Comparison of ENCODE assay signal across 1 cellular context in the genomic region with DNA sequence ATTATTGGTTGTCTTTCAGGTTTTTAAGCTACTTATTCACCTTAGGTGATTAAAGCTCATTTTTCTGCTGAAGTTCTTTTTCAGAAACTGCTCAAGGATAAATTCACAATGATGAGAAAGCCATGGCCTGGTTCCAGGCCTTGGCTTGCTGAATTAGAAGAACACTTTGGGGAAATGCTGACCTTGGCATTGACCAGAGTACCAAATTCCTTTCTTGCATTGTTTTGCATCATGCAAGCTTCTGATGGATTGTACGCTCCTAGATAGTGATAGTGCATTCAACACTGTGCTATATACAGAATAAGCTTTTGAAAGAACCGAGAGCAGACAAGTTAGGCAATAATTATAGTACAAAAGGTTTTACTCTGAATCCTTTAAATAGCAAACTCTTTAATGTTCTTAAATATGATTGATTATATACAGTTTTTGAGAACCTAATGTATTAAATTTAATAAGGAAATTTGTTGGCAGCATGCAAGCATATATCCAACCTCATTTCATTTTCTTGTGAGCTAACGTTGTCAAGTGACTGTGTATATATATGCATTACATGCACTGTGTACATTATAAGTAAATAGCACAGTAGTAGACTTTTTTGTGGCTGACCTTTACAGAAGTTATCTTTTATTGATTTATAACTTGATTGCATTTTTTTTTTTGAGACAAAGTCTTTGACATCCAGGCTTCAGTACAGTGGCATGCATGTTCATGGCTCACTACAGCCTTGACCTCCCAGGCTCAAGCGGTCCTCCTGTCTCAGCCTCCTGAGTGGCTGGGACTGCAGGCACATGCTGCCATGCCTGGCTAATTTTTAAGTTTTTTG.
A peak's percentile ranks its signal among the peaks of the same experiment; 100 is the strongest.
TF ChIP-seq lines count a peak whose summit lies in the region.

No MANE protein-coding gene starts in this region.

TF ChIP-seq in K562, 482 proteins besides CTCF, POLR2A, EP300 and RAD21 (continued from another document):
- TF ChIP-seq ZNF592 (IDR thresholded peaks at IDR 0.05) (0 out of 2 replicates have a peak, but pooled peaks have one; percentile 22), POLR2H (tag; IDR thresholded peaks at IDR 0.05; ENCODE audit: low read depth) (peak; percentile 51; the same call in 1 of the 2 replicates), ATF3 (IDR thresholded peaks at IDR 0.05) (peak; percentile 69; the same call in 1 of the 2 replicates), ATF3 (CRISPR knock-in tag; conservative IDR thresholded peaks at IDR 0.05) (no peak), MAFG (tag; conservative IDR thresholded peaks at IDR 0.05) (0 out of 2 replicates have a peak, but pooled peaks have one; percentile 23), KLF13 (tag; IDR thresholded peaks at IDR 0.05; ENCODE audit: borderline replicate concordance, low read depth) (no peak), ZNF584 (CRISPR knock-in tag; IDR thresholded peaks at IDR 0.05; ENCODE audit: low read depth) (peak; percentile 88), ZNF384 (IDR thresholded peaks at IDR 0.05; ENCODE audit: low read depth, low read length) (no peak), TRIM24 (IDR thresholded peaks at IDR 0.05) (peak; percentile 31 to 80; a peak in 2 of 4 replicates), RBM25 (IDR thresholded peaks at IDR 0.05; ENCODE audit: low read depth, low read length, severe bottlenecking) (no peak), NR2C2 (CRISPR knock-in tag; IDR thresholded peaks at IDR 0.05) (no peak), NR2C2 (tag; IDR thresholded peaks at IDR 0.05) (peak; percentile 65), ZSCAN32 (CRISPR knock-in tag; IDR thresholded peaks at IDR 0.05) (0 out of 2 replicates have a peak, but pooled peaks have one; percentile 28), CXXC5 (CRISPR knock-in tag; IDR thresholded peaks at IDR 0.05) (peak; percentile 55; the same call in 1 of the 2 replicates), MXI1 (IDR thresholded peaks at IDR 0.05; ENCODE audit: low read depth, low read length) (no peak), ATF4 (CRISPR knock-in tag; IDR thresholded peaks at IDR 0.05) (peak; percentile 94), ATF7 (IDR thresholded peaks at IDR 0.05) (peak; percentile 46; the same call in 1 of the 2 replicates), ESRRA (IDR thresholded peaks at IDR 0.05; ENCODE audit: borderline replicate concordance, low read depth) (peak; percentile 82; the same call in 1 of the 2 replicates), NR2C1 (IDR thresholded peaks at IDR 0.05) (no peak), NR2C1 (tag; IDR thresholded peaks at IDR 0.05) (peak; percentile 58; the same call in 1 of the 2 replicates), C11orf30 (IDR thresholded peaks at IDR 0.05; ENCODE audit: low read depth) (peak; percentile 22; the same call in 1 of the 2 replicates), USF1 (CRISPR knock-in tag; IDR thresholded peaks at IDR 0.05) (no peak), ZNF175 (CRISPR knock-in tag; IDR thresholded peaks at IDR 0.05; ENCODE audit: low read depth) (peak; percentile 22; the same call in 1 of the 2 replicates), KHSRP (IDR thresholded peaks at IDR 0.05) (no peak), MTA2 (IDR thresholded peaks at IDR 0.05; ENCODE audit: low read depth) (no peak), PCBP1 (IDR thresholded peaks at IDR 0.05; ENCODE audit: low read depth, low read length, poor library complexity, severe bottlenecking) (no peak), CTBP1 (IDR thresholded peaks at IDR 0.05; ENCODE audit: borderline replicate concordance) (peak; percentile 61; the same call in 1 of the 2 replicates), ZNF589 (CRISPR knock-in tag; IDR thresholded peaks at IDR 0.05; ENCODE audit: low read depth) (peak; percentile 66; the same call in 1 of the 2 replicates), ZC3H8 (IDR thresholded peaks at IDR 0.05) (no peak), DMBX1 (CRISPR knock-in tag; IDR thresholded peaks at IDR 0.05; ENCODE audit: borderline replicate concordance) (peak; percentile 49; the same call in 1 of the 2 replicates), ZNF274 (IDR thresholded peaks at IDR 0.05; ENCODE audit: borderline replicate concordance, low read depth, low read length) (no peak), ZNF253 (CRISPR knock-in tag; conservative IDR thresholded peaks at IDR 0.05) (no peak), SIX5 (IDR thresholded peaks at IDR 0.05; ENCODE audit: borderline replicate concordance in 1 of 2, insufficient read depth in 1 of 2, low read depth in 1 of 2, low read length in 2 of 2) (no peak)
- TF ChIP-seq, protein P1, sequence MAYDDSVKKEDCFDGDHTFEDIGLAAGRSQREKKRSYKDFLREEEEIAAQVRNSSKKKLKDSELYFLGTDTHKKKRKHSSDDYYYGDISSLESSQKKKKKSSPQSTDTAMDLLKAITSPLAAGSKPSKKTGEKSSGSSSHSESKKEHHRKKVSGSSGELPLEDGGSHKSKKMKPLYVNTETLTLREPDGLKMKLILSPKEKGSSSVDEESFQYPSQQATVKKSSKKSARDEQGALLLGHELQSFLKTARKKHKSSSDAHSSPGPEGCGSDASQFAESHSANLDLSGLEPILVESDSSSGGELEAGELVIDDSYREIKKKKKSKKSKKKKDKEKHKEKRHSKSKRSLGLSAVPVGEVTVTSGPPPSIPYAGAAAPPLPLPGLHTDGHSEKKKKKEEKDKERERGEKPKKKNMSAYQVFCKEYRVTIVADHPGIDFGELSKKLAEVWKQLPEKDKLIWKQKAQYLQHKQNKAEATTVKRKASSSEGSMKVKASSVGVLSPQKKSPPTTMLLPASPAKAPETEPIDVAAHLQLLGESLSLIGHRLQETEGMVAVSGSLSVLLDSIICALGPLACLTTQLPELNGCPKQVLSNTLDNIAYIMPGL (CRISPR knock-in tag; IDR thresholded peaks at IDR 0.05): no peak
